Comparison of ENCODE assay signal across 9 cellular contexts in genomic region chr13:80340643-80341097, GRCh38. TPM values are rescaled to one million over a fixed set of nuclear protein-coding genes. Genes with fewer than 3 reads are reported as not detected.
DNase-seq lines count a peak whose midpoint lies in the region; ATAC-seq, FAIRE-seq and TF ChIP-seq lines count a peak whose summit lies in the region.
"Had no signal": no experiment of that assay in that cellular context is flagged by ENCODE, and none has a peak within 500 bp of the region (broad histone marks: within the 10 kb centered on the region; RNA-seq: fewer than 3 reads in every experiment).

No MANE protein-coding gene starts in this region.

- H3K27ac Mint-ChIP-seq in progenitor cell of endocrine pancreas, result no peak overlapping the region
- H3K27ac Mint-ChIP-seq: stimulated activated naive CD8-positive, alpha-beta T cell treated with anti-CD3 and anti-CD28 coated beads, Interleukin-15, Interleukin-2, amounts not matched to agents 100 ng/mL and 50 ng/mL, for 24 hours had no signal

- H3K4me3 Mint-ChIP-seq in progenitor cell of endocrine pancreas (ENCODE audit: low read depth), result no peak overlapping the region

- 0 to 2% (median 0%) methylated on average over 26 to 44 of the region's 44 CpGs for WGBS in adipose tissue, 3 donors

- H3K36me3 ChIP-seq in kidney (ENCODE audit: control insufficient read depth in 1 of 2, insufficient read depth in 2 of 2, low read length in 2 of 2) (peaks cover 2 to 6% of the 10 kb centered on the region in 2 donors), stomach smooth muscle (ENCODE audit: control insufficient read depth in 2 of 2, insufficient read depth in 2 of 2, low read length in 2 of 2) (peaks cover 7 to 10% of the 10 kb centered on the region in 2 donors)

- peak overlapping the region; percentile 30 for H3K27ac ChIP-seq in adipose tissue (ENCODE audit: low read depth, low read length)
- H3K27ac ChIP-seq in kidney (ENCODE audit: low read depth in 2 of 2, low read length in 2 of 2), result peak overlapping the region; percentile 92 to 93
- peak overlapping the region; percentile 87 for H3K27ac ChIP-seq in stomach smooth muscle (ENCODE audit: low read length)

- H3K4me3 ChIP-seq in LNCaP clone FGC (ENCODE audit: low read depth, low read length) (peak overlapping the region; percentile 68), kidney (ENCODE audit: low read length in 2 of 2) (peak overlapping the region; percentile 79 to 98), stomach smooth muscle (ENCODE audit: low read length in 2 of 2) (peak overlapping the region; percentile 44 to 93)

- TF ChIP-seq CTCF in LNCaP clone FGC (IDR thresholded peaks at IDR 0.05; ENCODE audit: control insufficient read depth, extremely low read depth, insufficient read depth) (no peak), kidney (IDR thresholded peaks at IDR 0.05; ENCODE audit: borderline replicate concordance, extremely low read depth, insufficient read depth) (no peak), progenitor cell of endocrine pancreas (IDR thresholded peaks at IDR 0.05; ENCODE audit: unreplicated experiment) (no peak)

- peaks cover 33% of the 10 kb centered on the region for H3K4me1 Mint-ChIP-seq in progenitor cell of endocrine pancreas (ENCODE audit: low read depth)

- no peak for FAIRE-seq in kidney (lab: Jason Lieb, UNC)

- peaks cover 0 to 12% of the 10 kb centered on the region in 2 donors for H3K4me1 ChIP-seq in kidney (ENCODE audit: control insufficient read depth in 1 of 2, insufficient read depth in 1 of 2, low read depth in 1 of 2, low read length in 2 of 2)
- H3K4me1 ChIP-seq in stomach smooth muscle (ENCODE audit: control insufficient read depth, insufficient read depth, low read length), result peaks cover 12% of the 10 kb centered on the region

- intact Hi-C loops in kidney (cut with DNase I), result no loop called here

- H3K9me3 Mint-ChIP-seq in progenitor cell of endocrine pancreas (ENCODE audit: low read depth), result no peaks in the 10 kb centered on the region
- H3K9me3 Mint-ChIP-seq: stimulated activated naive CD8-positive, alpha-beta T cell treated with anti-CD3 and anti-CD28 coated beads, Interleukin-15, Interleukin-2, amounts not matched to agents 100 ng/mL and 50 ng/mL, for 24 hours had no signal

- peaks cover 23% of the 10 kb centered on the region for H3K36me3 Mint-ChIP-seq in progenitor cell of endocrine pancreas (ENCODE audit: insufficient read depth)

- H3K9ac ChIP-seq in kidney (ENCODE audit: low read length in 2 of 2) (peak overlapping the region; percentile 84 to 94), stomach smooth muscle (ENCODE audit: low read length in 2 of 2) (peak overlapping the region; percentile 78 to 89)

- no peaks in the 10 kb centered on the region for H3K27me3 Mint-ChIP-seq in progenitor cell of endocrine pancreas

- no peaks in the 10 kb centered on the region for H3K27me3 ChIP-seq in stomach smooth muscle (ENCODE audit: control insufficient read depth in 1 of 2, insufficient read depth in 2 of 2, low read length in 2 of 2)

- H3K9me3 ChIP-seq in kidney (ENCODE audit: control insufficient read depth in 1 of 2, low read length in 2 of 2) (no peaks in the 10 kb centered on the region), stomach smooth muscle (ENCODE audit: control insufficient read depth in 2 of 2, low read length in 2 of 2) (no peaks in the 10 kb centered on the region)

- peak; percentile 26 for ATAC-seq in GM21515 (IDR thresholded peaks at IDR 0.05; ENCODE audit: unreplicated experiment)

- peak; percentile 72 for DNase-seq in GF-D8 (lab: John Stamatoyannopoulos, UW)
- no peak for DNase-seq in LNCaP clone FGC (ENCODE audit: low read depth)
- DNase-seq in kidney, result peak; percentile 68
- no peak for DNase-seq in progenitor cell of endocrine pancreas (ENCODE audit: low spot score, unreplicated experiment)
- DNase-seq in UCSD-AML1 (lab: John Stamatoyannopoulos, UW; ENCODE audit: unreplicated experiment), result no peak

RNA-seq across cellular contexts. Expression of gene SPRY2, which starts 0.3 kb away (rescaled TPM):
- polyA plus RNA-seq in adipose tissue (10 to 100 TPM; 15.6 to 68.5 (median 64.0) TPM), kidney (ENCODE audit: insufficient read depth, low read depth, low replicate concordance) (10.6 TPM)
- total RNA-seq in kidney (26.2 TPM), progenitor cell of endocrine pancreas (136 and 145 TPM in 2 replicates)

Comparison
In these comparisons a context has a peak if more than half of its experiments do, and no peak if none do; other contexts are left out.
1. DNase-seq: peak in GF-D8 (single experiment) and kidney (single experiment); none in LNCaP clone FGC (single experiment), progenitor cell of endocrine pancreas (single experiment) and UCSD-AML1 (single experiment).
2. H3K27ac ChIP-seq: peak in every context shown above with its lines; median percentile 92 in kidney; 87 in stomach smooth muscle; 30 in adipose tissue.
3. Peak in every context shown above with its lines, with median percentiles within 50 percentile points of each other: H3K4me3 ChIP-seq.